Comparison of ENCODE assay signal across 8 cellular contexts in genomic region chrX:147912093-147912801, GRCh38. TPM values are rescaled to one million over a fixed set of nuclear protein-coding genes. Genes with fewer than 3 reads are reported as not detected.
DNase-seq lines count a peak whose midpoint lies in the region; ATAC-seq and TF ChIP-seq lines count a peak whose summit lies in the region.

No MANE protein-coding gene starts in this region.

- peak overlapping the region; percentile 88 for H3K4me3 ChIP-seq in CD8-positive, alpha-beta T cell (ENCODE audit: low read depth, low read length)
- peak overlapping the region; percentile 80 for H3K4me3 ChIP-seq in osteoblast (ENCODE audit: insufficient read depth, low read length)

- TF ChIP-seq POLR2A in GM19099 (IDR thresholded peaks at IDR 0.05; ENCODE audit: extremely low read depth, insufficient read length, low read depth), result peak; percentile 23

- no peaks in the 10 kb centered on the region for H3K27me3 ChIP-seq in CD8-positive, alpha-beta T cell (ENCODE audit: insufficient read depth, low read length)
- H3K27me3 ChIP-seq in osteoblast (ENCODE audit: insufficient read depth, low read length), result no peaks in the 10 kb centered on the region

- peak overlapping the region; percentile 98 for H3K27ac Mint-ChIP-seq in CD8-positive, alpha-beta T cell
- H3K27ac Mint-ChIP-seq in activated naive CD8-positive, alpha-beta T cell treated with anti-CD3 and anti-CD28 coated beads for 36 hours, result peak overlapping the region; percentile 95

- peaks cover 50% of the 10 kb centered on the region for H3K79me2 ChIP-seq in osteoblast (ENCODE audit: insufficient read depth, low read length)

- DNase-seq in CD8-positive, alpha-beta T cell, result peak; percentile 0 to 62 (median 15)
- DNase-seq in OCI-M1 (lab: John Stamatoyannopoulos, UW) (peak; percentile 52), Right ventricle myocardium inferior (ENCODE audit: missing footprints) (peak; percentile 66), osteoblast (ENCODE audit: insufficient read length, low spot score, missing footprints) (peak; percentile 92), amniotic stem cell (lab: John Stamatoyannopoulos, UW) (no peak)
- peak; percentile 27 for DNase-seq in activated naive CD8-positive, alpha-beta T cell treated with anti-CD3 and anti-CD28 coated beads for 36 hours

- H3K4me3 Mint-ChIP-seq in CD8-positive, alpha-beta T cell, result peak overlapping the region; percentile 95
- H3K4me3 Mint-ChIP-seq in activated naive CD8-positive, alpha-beta T cell treated with anti-CD3 and anti-CD28 coated beads for 36 hours, result peak overlapping the region; percentile 95

- H3K36me3 Mint-ChIP-seq in CD8-positive, alpha-beta T cell, result peaks cover 3% of the 10 kb centered on the region
- peaks cover 7% of the 10 kb centered on the region for H3K36me3 Mint-ChIP-seq in activated naive CD8-positive, alpha-beta T cell treated with anti-CD3 and anti-CD28 coated beads for 36 hours

- peak overlapping the region; percentile 69 for H3K4me2 ChIP-seq in osteoblast (ENCODE audit: insufficient read depth, low read length)

- peak overlapping the region; percentile 40 for H2AFZ ChIP-seq in osteoblast (ENCODE audit: low read length)

- peaks cover 46% of the 10 kb centered on the region for H3K4me1 Mint-ChIP-seq in CD8-positive, alpha-beta T cell (ENCODE audit: low read depth)
- peaks cover 25% of the 10 kb centered on the region for H3K4me1 Mint-ChIP-seq in activated naive CD8-positive, alpha-beta T cell treated with anti-CD3 and anti-CD28 coated beads for 36 hours

- no peaks in the 10 kb centered on the region for H3K9me3 ChIP-seq in CD8-positive, alpha-beta T cell (ENCODE audit: low read length)
- H3K9me3 ChIP-seq in osteoblast (ENCODE audit: low read depth, low read length), result no peaks in the 10 kb centered on the region

- no peaks in the 10 kb centered on the region for H3K36me3 ChIP-seq in CD8-positive, alpha-beta T cell (ENCODE audit: insufficient read depth, low read length)
- no peaks in the 10 kb centered on the region for H3K36me3 ChIP-seq in osteoblast (ENCODE audit: insufficient read depth, low read length)

- POLR2A ChIA-PET in CD8-positive, alpha-beta T cell (lab: Charles Lee), result interaction anchor here (1.1 to 1.4 kb wide), 2 partner anchors 16 to 1628 kb away, joined by 3 to 4 read pairs; partner anchors contain the start of gene EOLA1

- intact Hi-C loops in CD8-positive, alpha-beta T cell (cut with DNase I, micrococcal nuclease), result no loop called here
- intact Hi-C loops in Right ventricle myocardium inferior (cut with DNase I), result loop anchor here (10.0 kb wide), 1 partner anchor 123 kb away; no protein-coding TSS in a partner anchor

- no peaks in the 10 kb centered on the region for H3K27me3 Mint-ChIP-seq in CD8-positive, alpha-beta T cell (ENCODE audit: low read depth)
- H3K27me3 Mint-ChIP-seq in activated naive CD8-positive, alpha-beta T cell treated with anti-CD3 and anti-CD28 coated beads for 36 hours, result no peaks in the 10 kb centered on the region

- CTCF ChIA-PET in CD8-positive, alpha-beta T cell (lab: Charles Lee), result interaction anchor here (1.0 kb wide), 1 partner anchor 9 kb away, joined by 4 read pairs; no protein-coding TSS in a partner anchor

- TF ChIP-seq CTCF in CD8-positive, alpha-beta T cell (IDR thresholded peaks at IDR 0.05), result no peak
- no peak for TF ChIP-seq CTCF in osteoblast (IDR thresholded peaks at IDR 0.05; ENCODE audit: extremely low read depth, low read depth, low read length)

- peaks cover 5% of the 10 kb centered on the region for H4K20me1 ChIP-seq in osteoblast (ENCODE audit: insufficient read depth, low read length)

- ATAC-seq in CD8-positive, alpha-beta T cell, result peak; percentile 11
- ATAC-seq in HG03159 (IDR thresholded peaks at IDR 0.05; ENCODE audit: unreplicated experiment) (peak; percentile 32), Right ventricle myocardium inferior (peak; percentile 47)

- no peaks in the 10 kb centered on the region for H3K9me3 Mint-ChIP-seq in CD8-positive, alpha-beta T cell
- no peaks in the 10 kb centered on the region for H3K9me3 Mint-ChIP-seq in activated naive CD8-positive, alpha-beta T cell treated with anti-CD3 and anti-CD28 coated beads for 36 hours

- H3K4me1 ChIP-seq in CD8-positive, alpha-beta T cell (ENCODE audit: insufficient read depth, low read length), result peaks cover 40% of the 10 kb centered on the region
- H3K4me1 ChIP-seq in osteoblast (ENCODE audit: insufficient read depth, low read length), result peaks cover 9% of the 10 kb centered on the region

- H3K27ac ChIP-seq in CD8-positive, alpha-beta T cell (ENCODE audit: low read depth, low read length), result peak overlapping the region; percentile 82
- peak overlapping the region; percentile 60 for H3K27ac ChIP-seq in osteoblast (ENCODE audit: low read depth, low read length)

RNA-seq across cellular contexts. Expression of gene FMR1, which starts 0.5 kb away (rescaled TPM):
- total RNA-seq in CD8-positive, alpha-beta T cell, result 100 to 1,000 TPM in 1 of 2 experiments, 10 to 100 TPM in 1; 92.3 to 101 TPM
- total RNA-seq in activated naive CD8-positive, alpha-beta T cell treated with anti-CD3 and anti-CD28 coated beads for 36 hours, result 10 to 100 TPM; 36.5 to 37.2 TPM
- total RNA-seq in Right ventricle myocardium inferior, result 24.9 TPM
- total RNA-seq in osteoblast, result 33.3 and 35.8 TPM in 2 replicates
